In genomic region chr7:20350518-20350951, GRCh38 we compare ENCODE assay signal across 9 cellular contexts. TPM values are rescaled to one million over a fixed set of nuclear protein-coding genes. Genes with fewer than 3 reads are reported as not detected.
DNase-seq lines count a peak whose midpoint lies in the region; ATAC-seq and TF ChIP-seq lines count a peak whose summit lies in the region.
"Had no signal": no experiment of that assay in that cellular context is flagged by ENCODE, and none has a peak within 500 bp of the region (broad histone marks: within the 10 kb centered on the region; RNA-seq: fewer than 3 reads in every experiment).

No MANE protein-coding gene starts in this region.

- no peaks in the 10 kb centered on the region for H3F3A ChIP-seq in neural progenitor cell (ENCODE audit: low read depth)

- peaks cover 3% of the 10 kb centered on the region for H3K4me1 ChIP-seq in neural progenitor cell

- no peak overlapping the region for H3K9ac ChIP-seq in neural progenitor cell

- H3K36me3 Mint-ChIP-seq in neural progenitor cell, result peaks cover 43% of the 10 kb centered on the region
- H3K36me3 Mint-ChIP-seq: natural killer cell had no signal

- H3K27ac Mint-ChIP-seq in neural progenitor cell, result peak overlapping the region; percentile 39
- H3K27ac Mint-ChIP-seq: natural killer cell had no signal

- H3K27me3 ChIP-seq in neural progenitor cell, result no peaks in the 10 kb centered on the region

- H3K4me3 ChIP-seq in epithelial cell of proximal tubule (ENCODE audit: low read depth, low read length) (peak overlapping the region; percentile 3), neural progenitor cell (no peak overlapping the region)

- no peak overlapping the region for H3K4me2 ChIP-seq in neural progenitor cell

- TF ChIP-seq CTCF in epithelial cell of proximal tubule (conservative IDR thresholded peaks at IDR 0.05; ENCODE audit: low read depth, low read length), result no peak
- no peak for TF ChIP-seq CTCF in neural progenitor cell (IDR thresholded peaks at IDR 0.05)

- H3K27me3 Mint-ChIP-seq in neural progenitor cell (ENCODE audit: insufficient read depth, low read depth), result no peaks in the 10 kb centered on the region

- no peak overlapping the region for H3K27ac ChIP-seq in neural progenitor cell

- no peaks in the 10 kb centered on the region for H4K20me1 ChIP-seq in neural progenitor cell (ENCODE audit: low read depth)

- peaks cover 4% of the 10 kb centered on the region for H3K9me3 Mint-ChIP-seq in neural progenitor cell

- no peak overlapping the region for H3K4me3 Mint-ChIP-seq in neural progenitor cell
- H3K4me3 Mint-ChIP-seq: natural killer cell had no signal

- no peak for ATAC-seq in HG03045 (IDR thresholded peaks at IDR 0.05; ENCODE audit: unreplicated experiment)
- ATAC-seq: natural killer cell had no signal

- DNase-seq in A172 (ENCODE audit: low spot score) (peak; percentile 55), OCI-M1 (lab: John Stamatoyannopoulos, UW) (peak; percentile 3), epithelial cell of proximal tubule (ENCODE audit: low read depth) (no peak), neural progenitor cell (ENCODE audit: low spot score) (peak; percentile 45), NCI-H2107 treated with DMSO at 0.1 percent for 48 hours (lab: John Stamatoyannopoulos, UW; ENCODE audit: unreplicated experiment) (no peak), GDM1 (lab: John Stamatoyannopoulos, UW) (no peak), SIG-M5 (lab: John Stamatoyannopoulos, UW) (no peak)
- DNase-seq: natural killer cell had no signal

- H3K9me3 ChIP-seq in neural progenitor cell (ENCODE audit: low read depth), result no peaks in the 10 kb centered on the region

- no peaks in the 10 kb centered on the region for H3K79me2 ChIP-seq in neural progenitor cell (ENCODE audit: low read depth)

- no peaks in the 10 kb centered on the region for H3K36me3 ChIP-seq in neural progenitor cell

- peaks cover 8% of the 10 kb centered on the region for H3K4me1 Mint-ChIP-seq in neural progenitor cell
- H3K4me1 Mint-ChIP-seq: natural killer cell had no signal

- peak overlapping the region; percentile 84 for H2AFZ ChIP-seq in neural progenitor cell (replicated peaks)

RNA-seq across cellular contexts. Expression of gene ITGB8, which starts 19.8 kb away (rescaled TPM):
- total RNA-seq in A172 (2014; rRNA removed; shearing (Covaris generic)), result 17.8 and 20.8 TPM in 2 replicates
- total RNA-seq in epithelial cell of proximal tubule, result 58.6 and 121 TPM in 2 replicates
- 3.0 and 5.3 TPM in 2 replicates for total RNA-seq in neural progenitor cell (ENCODE audit: low replicate concordance)

Comparison
In these comparisons a context has a peak if more than half of its experiments do, and no peak if none do; other contexts are left out.
1. DNase-seq: peak in A172 (single experiment), OCI-M1 (single experiment) and neural progenitor cell (single experiment); none in epithelial cell of proximal tubule (single experiment), NCI-H2107 treated with DMSO at 0.1 percent for 48 hours (single experiment), GDM1 (single experiment) and SIG-M5 (single experiment).